8 cellular contexts compared by ENCODE assay signal in genomic region chr11:57345555-57346151, GRCh38. TPM values are rescaled to one million over a fixed set of nuclear protein-coding genes. Genes with fewer than 3 reads are reported as not detected.
DNase-seq lines count a peak whose midpoint lies in the region; ATAC-seq and TF ChIP-seq lines count a peak whose summit lies in the region.

No MANE protein-coding gene starts in this region.

- WGBS in tibial nerve, 2 donors: 18% methylated on average over 11 of the region's 11 CpGs

- TF ChIP-seq POLR2A in tibial nerve (IDR thresholded peaks at IDR 0.05): no peak

- no peaks in the 10 kb centered on the region for H3K79me2 ChIP-seq in PC-9 (ENCODE audit: low read depth)

- CTCF ChIA-PET in PC-9 (lab: Charles Lee): interaction anchor here (0.6 to 1.1 kb wide), 9 partner anchors 10 to 714 kb away, joined by 3 to 11 read pairs (median 4); partner anchors contain the start of gene SSRP1

- no peaks in the 10 kb centered on the region for H3K4me1 ChIP-seq in PC-9 (replicated peaks; ENCODE audit: insufficient read depth)
- peaks cover 0 to 6% of the 10 kb centered on the region in 2 experiments for H3K4me1 ChIP-seq in neutrophil (ENCODE audit: control insufficient read depth in 1 of 2, insufficient read depth in 1 of 2, low read depth in 1 of 2, low read length in 1 of 2)
- peaks cover 0 to 14% (median 2%) of the 10 kb centered on the region in 4 donors for H3K4me1 ChIP-seq in tibial nerve

- H3K27ac ChIP-seq in PC-9 (no peak overlapping the region), neutrophil (no peak overlapping the region), tibial nerve (no peak overlapping the region)

- H2AFZ ChIP-seq in PC-9: 0 out of 2 replicates have a peak overlapping the region, but pooled peaks have one; percentile 49

- H3K9me3 ChIP-seq in PC-9 (ENCODE audit: insufficient read depth, low read depth) (no peaks in the 10 kb centered on the region), neutrophil (no peaks in the 10 kb centered on the region), tibial nerve (no peaks in the 10 kb centered on the region)

- intact Hi-C loops in PC-9 (cut with micrococcal nuclease; ENCODE audit: unreplicated experiment): loop anchor here (1.0 to 5.0 kb wide), 6 partner anchors 112 to 1327 kb away; no protein-coding TSS in a partner anchor

- ATAC-seq in GM19463 (IDR thresholded peaks at IDR 0.05; ENCODE audit: unreplicated experiment): peak; percentile 76

- H3K9me2 ChIP-seq in PC-9 (ENCODE audit: insufficient read depth): no peaks in the 10 kb centered on the region

- DNase-seq in COLO668 (lab: John Stamatoyannopoulos, UW; ENCODE audit: unreplicated experiment) (peak; percentile 62), HuH-7.5 (ENCODE audit: low spot score) (peak; percentile 70), PC-9 (peak; percentile 71 to 73), fibroblast of pulmonary artery (ENCODE audit: low read depth) (peak; percentile 76), tibial nerve (ENCODE audit: low spot score in 2 of 2) (peak; percentile 62 to 86)
- peak; percentile 76 to 78 for DNase-seq in activated T-cell treated with anti-CD3 and anti-CD28 coated beads, Interleukin-2, amount 50 U/mL, for 48 hours

- H3K36me3 ChIP-seq in PC-9 (ENCODE audit: low read depth): no peaks in the 10 kb centered on the region
- no peaks in the 10 kb centered on the region for H3K36me3 ChIP-seq in neutrophil
- H3K36me3 ChIP-seq in tibial nerve: no peaks in the 10 kb centered on the region

- POLR2A ChIA-PET in PC-9 (lab: Charles Lee; ENCODE audit: unreplicated experiment): interaction anchor here (0.6 to 0.9 kb wide), 3 partner anchors 20 to 181 kb away, joined by 3 to 15 read pairs (median 5); partner anchors contain the start of gene TNKS1BP1

- no peak for TF ChIP-seq EP300 in tibial nerve (IDR thresholded peaks at IDR 0.05)

- H3K4me3 ChIP-seq in PC-9 (no peak overlapping the region), fibroblast of pulmonary artery (replicated peaks; ENCODE audit: low read depth, low read length) (no peak overlapping the region), neutrophil (ENCODE audit: low read depth in 1 of 2, low read length in 1 of 2) (no peak overlapping the region), tibial nerve (no peak overlapping the region)

- no TSS peak for BruUV-seq in PC-9 (replicated peaks; lab: Mats Ljungman, UMichigan)

- 0 out of 2 replicates have a peak overlapping the region, but pooled peaks have one; percentile 29 for H3K4me2 ChIP-seq in PC-9

- TF ChIP-seq CTCF in PC-9 (conservative IDR thresholded peaks at IDR 0.05) (peak; percentile 90), fibroblast of pulmonary artery (IDR thresholded peaks at IDR 0.05; ENCODE audit: low read length, missing control alignments) (peak; percentile 62), neutrophil (IDR thresholded peaks at IDR 0.05) (peak; percentile 85), tibial nerve (IDR thresholded peaks at IDR 0.05) (peak; percentile 47 to 82 (median 71))

- no peaks in the 10 kb centered on the region for H4K20me1 ChIP-seq in PC-9 (ENCODE audit: insufficient read depth)

- H3K27me3 ChIP-seq in PC-9 (ENCODE audit: insufficient read depth, low read depth) (no peaks in the 10 kb centered on the region), neutrophil (peaks cover under 1% of the 10 kb centered on the region), tibial nerve (no peaks in the 10 kb centered on the region)

- H3F3A ChIP-seq in PC-9 (ENCODE audit: insufficient read depth, low read depth): no peaks in the 10 kb centered on the region; the same call in 1 of the 2 replicates

RNA-seq across cellular contexts. Expression of gene P2RX3, which starts 7.5 kb away (rescaled TPM):
- total RNA-seq in PC-9 (2021) (not detected in 2 replicates), tibial nerve (under 1 TPM in 1 of 4 donors, not detected in 3; 0.22 TPM)

RNA-seq across cellular contexts. Expression of gene SSRP1, which starts 10.0 kb away (rescaled TPM):
- 286 and 290 TPM in 2 replicates for total RNA-seq in PC-9 (2021)
- total RNA-seq in tibial nerve: 10 to 100 TPM; 51.0 to 67.5 (median 56.5) TPM

RNA-seq across cellular contexts. Expression of gene TNKS1BP1, which starts 20.9 kb away (rescaled TPM):
- total RNA-seq in PC-9 (2021) (181 and 218 TPM in 2 replicates), tibial nerve (100 to 1,000 TPM; 147 to 238 (median 204) TPM)

RNA-seq across cellular contexts. Expression of gene PRG3, which starts 35.3 kb away (rescaled TPM):
- total RNA-seq in PC-9 (2021) (not detected in 2 replicates), tibial nerve (not detected)

RNA-seq across cellular contexts. Expression of gene PRG2, which starts 44.8 kb away (rescaled TPM):
- not detected in 2 replicates for total RNA-seq in PC-9 (2021)
- total RNA-seq in tibial nerve: under 1 TPM in 1 of 4 donors, not detected in 3; 0.39 TPM
